Comparison of ENCODE assay signal across 22 cellular contexts in genomic region chr9:74414325-74414724, GRCh38.
"Had no signal": no experiment of that assay in that cellular context is flagged by ENCODE, and none has a peak within 500 bp of the region (broad histone marks: within the 10 kb centered on the region; RNA-seq: fewer than 3 reads in every experiment).

No MANE protein-coding gene starts in this region.

- H3K27ac ChIP-seq: colonic mucosa, foreskin keratinocyte, neural progenitor cell, parathyroid adenoma, prostate gland, spleen, stomach had no signal

- H3K36me3 ChIP-seq: colonic mucosa, neural progenitor cell, prostate gland, spleen, stomach had no signal

- H3K4me3 Mint-ChIP-seq: immature natural killer cell; naive thymus-derived CD8-positive, alpha-beta T cell; neural progenitor cell; type B pancreatic cell had no signal

- H3K4me1 Mint-ChIP-seq: immature natural killer cell; naive thymus-derived CD8-positive, alpha-beta T cell; neural progenitor cell had no signal

- H3K27me3 Mint-ChIP-seq: naive thymus-derived CD8-positive, alpha-beta T cell; type B pancreatic cell had no signal

- H3K4me3 ChIP-seq: colonic mucosa, mucosa of descending colon, neural progenitor cell, prostate gland, spleen, stomach had no signal

- H3K27ac Mint-ChIP-seq: immature natural killer cell; naive thymus-derived CD8-positive, alpha-beta T cell; neural progenitor cell; type B pancreatic cell had no signal

- FAIRE-seq: keratinocyte, urothelium cell line had no signal

- ATAC-seq: foreskin keratinocyte; left colon; mucosa of descending colon; naive thymus-derived CD8-positive, alpha-beta T cell; sciatic nerve had no signal

- H3K9ac ChIP-seq: neural progenitor cell, parathyroid adenoma had no signal

- H3K4me1 ChIP-seq: colonic mucosa, foreskin keratinocyte, neural progenitor cell, parathyroid adenoma, prostate gland, spleen, stomach had no signal

- DNase-seq: colonic mucosa; dermis blood vessel endothelial cell; erythroblast; immature natural killer cell; left colon; mucosa of descending colon; naive thymus-derived CD8-positive, alpha-beta T cell; spleen; stimulated activated CD4-positive, alpha-beta T cell treated with anti-CD3 and anti-CD28 coated beads, Interleukin-15, amount 100 ng/mL, for 24 hours; stimulated activated CD4-positive, alpha-beta T cell treated with anti-CD3 and anti-CD28 coated beads, Interleukin-1b, Interleukin-23, amount 100 ng/mL, for 48 hours; stimulated activated CD4-positive, alpha-beta T cell treated with anti-CD3 and anti-CD28 coated beads, Interleukin-4, amount 100 ng/mL, for 24 hours; stimulated activated naive CD4-positive, alpha-beta T cell; stomach; substantia nigra had no signal

- H3K9me3 Mint-ChIP-seq: immature natural killer cell, neural progenitor cell, type B pancreatic cell had no signal

- H3K36me3 Mint-ChIP-seq: immature natural killer cell; naive thymus-derived CD8-positive, alpha-beta T cell; neural progenitor cell; type B pancreatic cell had no signal

- H3K27me3 ChIP-seq: colonic mucosa, foreskin keratinocyte, neural progenitor cell, spleen, stomach had no signal

- H3K9me3 ChIP-seq: colonic mucosa, mucosa of descending colon, prostate gland, spleen, stomach had no signal
